Comparison of ENCODE assay signal across 15 cellular contexts in the genomic region with DNA sequence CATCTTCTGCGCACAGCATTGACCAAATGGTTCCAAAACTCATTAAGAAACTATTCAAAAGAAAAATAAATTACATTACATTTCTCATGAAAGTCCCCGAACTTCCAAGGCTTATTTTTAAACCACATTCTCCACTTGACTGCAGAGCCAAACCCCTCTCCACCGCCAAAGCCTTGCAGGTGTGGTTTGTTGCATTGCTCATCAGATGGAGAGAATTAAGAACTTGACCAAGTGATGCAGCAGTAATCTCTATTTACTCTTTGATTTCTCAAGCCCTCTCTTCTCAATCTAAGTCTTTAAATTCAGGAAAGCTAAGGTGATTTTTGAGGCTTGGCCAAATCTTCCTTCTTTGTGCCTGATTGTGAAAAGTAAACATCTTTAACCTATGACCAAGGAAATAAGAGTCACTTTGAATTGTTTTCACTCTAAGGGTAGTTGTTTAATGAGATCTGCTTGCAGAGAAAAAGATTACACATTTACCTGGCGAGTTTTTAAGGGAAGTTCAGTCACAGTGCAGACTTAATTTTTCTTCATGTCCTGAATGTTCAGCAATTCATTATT.
DNase-seq lines count a peak whose midpoint lies in the region; ATAC-seq and TF ChIP-seq lines count a peak whose summit lies in the region.
"Had no signal": no experiment of that assay in that cellular context is flagged by ENCODE, and none has a peak within 500 bp of the region (broad histone marks: within the 10 kb centered on the region; RNA-seq: fewer than 3 reads in every experiment).

No MANE protein-coding gene starts in this region.

- DNase-seq in DMS79 (lab: John Stamatoyannopoulos, UW) (peak; percentile 94), HT-29 (ENCODE audit: low spot score) (peak; percentile 61), NCI-H69 (lab: John Stamatoyannopoulos, UW) (peak; percentile 48), heart right ventricle (no peak), left ventricle myocardium superior (no peak), GM19240 (ENCODE audit: insufficient read length, low spot score) (no peak)
- DNase-seq: BE2C; Calu3; CD8-positive, alpha-beta T cell; DMS 273 treated with DMSO at 0.1 percent for 48 hours; GDM1; GM23248; H9; KG1 had no signal

- H3K36me3 ChIP-seq in heart right ventricle = no peaks in the 10 kb centered on the region
- H3K36me3 ChIP-seq: BE2C had no signal

- ATAC-seq in heart right ventricle (no peak), left ventricle myocardium superior (no peak)
- ATAC-seq: A549; CD8-positive, alpha-beta T cell had no signal

- no peak overlapping the region for H3K27ac ChIP-seq in heart right ventricle
- H3K27ac ChIP-seq: A549, GM23248 had no signal

- no peaks in the 10 kb centered on the region for H3K27me3 ChIP-seq in heart right ventricle
- H3K27me3 ChIP-seq: BE2C had no signal

- H3K4me3 ChIP-seq in heart right ventricle = no peak overlapping the region
- H3K4me3 ChIP-seq: A549, GM23248 had no signal

- no peaks in the 10 kb centered on the region for H3K4me1 ChIP-seq in heart right ventricle
- H3K4me1 ChIP-seq: A549 had no signal

- 86 to 88% methylated on average over 4 of the region's 4 CpGs for WGBS in heart right ventricle, 2 donors

- intact Hi-C loops in heart right ventricle (cut with DNase I) = no loop called here
- intact Hi-C loops in left ventricle myocardium superior (cut with micrococcal nuclease) = no loop called here

- TF ChIP-seq CTCF in heart right ventricle (IDR thresholded peaks at IDR 0.05) = no peak

- H3K9me3 ChIP-seq in heart right ventricle = no peaks in the 10 kb centered on the region
- H3K9me3 ChIP-seq: A549, BE2C had no signal

Comparison
In these comparisons a context has a peak if more than half of its experiments do, and no peak if none do; other contexts are left out.
1. DNase-seq: peak in DMS79 (single experiment), HT-29 (single experiment) and NCI-H69 (single experiment); none in heart right ventricle (0 of 2), left ventricle myocardium superior (single experiment) and GM19240 (single experiment).